In genomic region chr16:67521095-67521804, GRCh38 we compare ENCODE assay signal across 8 cellular contexts. TPM values are rescaled to one million over a fixed set of nuclear protein-coding genes. Genes with fewer than 3 reads are reported as not detected.
A peak's percentile ranks its signal among the peaks of the same experiment; 100 is the strongest.
DNase-seq lines count a peak whose midpoint lies in the region; ATAC-seq and TF ChIP-seq lines count a peak whose summit lies in the region.

No MANE protein-coding gene starts in this region.

- DNase-seq in DMS79 treated with DMSO at 0.1 percent for 48 hours (lab: John Stamatoyannopoulos, UW) (peak; percentile 66), KG1 (lab: John Stamatoyannopoulos, UW) (peak; percentile 96), PC-9 (peak; percentile 82 to 96), esophagus squamous epithelium (lab: John Stamatoyannopoulos, UW) (peak; percentile 76), myocyte (ENCODE audit: low read depth) (peak; percentile 98)
- peak; percentile 100 for DNase-seq in activated T-cell treated with anti-CD3 and anti-CD28 coated beads, Interleukin-2, amount 50 U/mL, for 48 hours
- peak; percentile 89 to 96 for DNase-seq in stimulated activated CD8-positive, alpha-beta memory T cell treated with anti-CD3 and anti-CD28 coated beads, Interleukin-7, amount 100 ng/mL, for 4 hours (ENCODE audit: low read depth in 2 of 2)

- peak overlapping the region; percentile 87 for H2AFZ ChIP-seq in PC-9

- H3K27me3 ChIP-seq in PC-9 (ENCODE audit: insufficient read depth, low read depth) (no peaks in the 10 kb centered on the region), esophagus squamous epithelium (no peaks in the 10 kb centered on the region)

- peak overlapping the region; percentile 86 for H3K4me2 ChIP-seq in PC-9

- no peaks in the 10 kb centered on the region for H3K9me2 ChIP-seq in PC-9 (ENCODE audit: insufficient read depth)

- peak overlapping the region; percentile 70 for H3K27ac ChIP-seq in PC-9
- peak overlapping the region; percentile 80 to 97 (median 92) for H3K27ac ChIP-seq in esophagus squamous epithelium

- no peaks in the 10 kb centered on the region for H4K20me1 ChIP-seq in PC-9 (ENCODE audit: insufficient read depth)

- peak overlapping the region; percentile 54; the same call in 1 of the 2 replicates for H3K4me3 ChIP-seq in PC-9
- H3K4me3 ChIP-seq in esophagus squamous epithelium, result peak overlapping the region; percentile 31 to 65 (median 48)

- H3K4me1 ChIP-seq in PC-9 (replicated peaks; ENCODE audit: insufficient read depth) (peaks cover 22% of the 10 kb centered on the region), esophagus squamous epithelium (peaks cover 0 to 24% (median 7%) of the 10 kb centered on the region in 3 donors)

- no peaks in the 10 kb centered on the region for H3K79me2 ChIP-seq in PC-9 (ENCODE audit: low read depth)

- intact Hi-C loops in PC-9 (cut with micrococcal nuclease; ENCODE audit: unreplicated experiment) (loop anchor here (1.0 to 5.0 kb wide), 8 partner anchors 26 to 807 kb away; partner anchors contain the start of genes ACD, CTCF, PARD6A and RANBP10), esophagus squamous epithelium (cut with DNase I) (no loop called here)

- H3K9me3 ChIP-seq in PC-9 (ENCODE audit: insufficient read depth, low read depth), result no peaks in the 10 kb centered on the region
- no peaks in the 10 kb centered on the region for H3K9me3 ChIP-seq in esophagus squamous epithelium

- H3K36me3 ChIP-seq in PC-9 (ENCODE audit: low read depth) (no peaks in the 10 kb centered on the region), esophagus squamous epithelium (no peaks in the 10 kb centered on the region)

- peaks cover 26% of the 10 kb centered on the region for H3F3A ChIP-seq in PC-9 (ENCODE audit: insufficient read depth, low read depth)

- TF ChIP-seq POLR2A in esophagus squamous epithelium (IDR thresholded peaks at IDR 0.05), result peak in 1 of 4 donors; percentile 46

- CTCF ChIA-PET in PC-9 (lab: Charles Lee), result interaction anchor here (0.6 to 1.3 kb wide), 16 partner anchors 11 to 653 kb away, joined by 3 to 17 read pairs (median 5); partner anchors contain the start of genes ACD, ATP6V0D1, CARMIL2 and CTCF

- peak; percentile 52 for ATAC-seq in GM21737 (IDR thresholded peaks at IDR 0.05; ENCODE audit: unreplicated experiment)

- 0% methylated on average over 3 to 12 of the region's 25 CpGs for WGBS in esophagus squamous epithelium, 2 donors

- TF ChIP-seq CTCF in PC-9 (conservative IDR thresholded peaks at IDR 0.05) (peak; percentile 88), esophagus squamous epithelium (IDR thresholded peaks at IDR 0.05) (peak; percentile 49 to 98 (median 93))

- BruUV-seq in PC-9 (replicated peaks; lab: Mats Ljungman, UMichigan), result TSS peak; percentile 69

- POLR2A ChIA-PET in PC-9 (lab: Charles Lee; ENCODE audit: unreplicated experiment), result interaction anchor here (0.5 to 0.7 kb wide), 5 partner anchors 107 to 807 kb away, joined by 3 to 6 read pairs (median 6); partner anchors contain the start of gene ACD

RNA-seq across cellular contexts. Expression of gene RIPOR1, which starts 7.4 kb away (rescaled TPM):
- total RNA-seq in PC-9 (2021) (76.7 and 113 TPM in 2 replicates), esophagus squamous epithelium (10 to 100 TPM in 3 of 4 donors, 1 to 10 TPM in 1; 6.6 to 24.0 (median 15.6) TPM), myocyte (32.4 and 37.8 TPM in 2 replicates)
- 66.9 TPM for polyA plus RNA-seq in myocyte (2012)

RNA-seq across cellular contexts. Expression of gene AGRP, which starts 37.9 kb away (rescaled TPM):
- not detected in 2 replicates for total RNA-seq in PC-9 (2021)
- not detected for total RNA-seq in esophagus squamous epithelium
- not detected in 2 replicates for total RNA-seq in myocyte
- polyA plus RNA-seq in myocyte (2012), result 0.14 TPM

RNA-seq across cellular contexts. Expression of gene ATP6V0D1, which starts 40.3 kb away (rescaled TPM):
- total RNA-seq in PC-9 (2021) (51.5 and 61.0 TPM in 2 replicates), esophagus squamous epithelium (100 to 1,000 TPM in 3 of 4 donors, 10 to 100 TPM in 1; 99.4 to 158 (median 131) TPM), myocyte (190 and 234 TPM in 2 replicates)
- 165 TPM for polyA plus RNA-seq in myocyte (2012)

RNA-seq across cellular contexts. Expression of gene CTCF, which starts 41.1 kb away (rescaled TPM):
- total RNA-seq in PC-9 (2021), result 35.3 and 39.0 TPM in 2 replicates
- total RNA-seq in esophagus squamous epithelium, result 10 to 100 TPM; 29.9 to 35.5 (median 33.5) TPM
- total RNA-seq in myocyte, result 27.9 and 35.7 TPM in 2 replicates
- polyA plus RNA-seq in myocyte (2012), result 20.0 TPM

Comparison
In these comparisons a context has a peak if more than half of its experiments do, and no peak if none do; other contexts are left out.
1. Peak in every context shown above with its lines: DNase-seq, ATAC-seq, H3K4me3 ChIP-seq and H3K27ac ChIP-seq.